In the genomic region with DNA sequence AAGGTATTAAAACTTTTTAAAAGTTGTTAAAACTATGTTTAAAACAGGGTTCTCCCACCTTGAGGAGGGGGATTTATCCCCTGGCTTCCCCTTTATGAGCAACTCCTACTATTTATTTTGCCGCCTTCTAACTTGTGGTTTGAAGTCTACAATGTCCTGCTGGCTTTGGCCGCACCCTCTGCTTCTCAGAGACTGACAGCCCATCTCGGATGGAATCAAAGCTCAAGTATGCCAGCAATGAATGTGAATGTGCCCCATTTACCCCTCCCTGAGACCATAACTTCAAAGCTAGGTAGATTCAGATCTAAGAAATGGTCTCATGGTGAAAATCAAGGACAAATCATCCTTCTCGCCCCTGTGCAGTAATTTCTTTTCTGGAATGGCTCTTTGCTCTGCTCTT, we compare ENCODE assay signal across 26 cellular contexts. TPM values are rescaled to one million over a fixed set of nuclear protein-coding genes. Genes with fewer than 3 reads are reported as not detected.
A peak's percentile ranks its signal among the peaks of the same experiment; 100 is the strongest.
DNase-seq lines count a peak whose midpoint lies in the region; ATAC-seq and TF ChIP-seq lines count a peak whose summit lies in the region.
"Had no signal": no experiment of that assay in that cellular context is flagged by ENCODE, and none has a peak within 500 bp of the region (broad histone marks: within the 10 kb centered on the region; RNA-seq: fewer than 3 reads in every experiment).

No MANE protein-coding gene starts in this region.

- no peak overlapping the region for H3K4me2 ChIP-seq in OCI-LY7 (ENCODE audit: low read length)
- H3K4me2 ChIP-seq: BLaER1 treated with 17β-estradiol and CSF1 and Interleukin-3, amounts not matched to agents 10 nM and 100 nM had no signal

- no peaks in the 10 kb centered on the region for H3K27me3 ChIP-seq in tibial nerve
- H3K27me3 ChIP-seq: adrenal gland; BLaER1 treated with 17β-estradiol and CSF1 and Interleukin-3, amounts not matched to agents 10 nM and 100 nM; brain microvascular endothelial cell; suprapubic skin had no signal

- no peaks in the 10 kb centered on the region for H4K20me1 ChIP-seq in OCI-LY7 (ENCODE audit: insufficient read depth, low read length)
- H4K20me1 ChIP-seq: BLaER1 treated with 17β-estradiol and CSF1 and Interleukin-3, amounts not matched to agents 10 nM and 100 nM had no signal

- TF ChIP-seq POLR2A in tibial nerve (IDR thresholded peaks at IDR 0.05): no peak

- TF ChIP-seq CTCF in natural killer cell (IDR thresholded peaks at IDR 0.05): no peak
- no peak for TF ChIP-seq CTCF in OCI-LY7 (conservative IDR thresholded peaks at IDR 0.05; ENCODE audit: low read length)
- TF ChIP-seq CTCF in tibial nerve (IDR thresholded peaks at IDR 0.05): no peak

- H3K27ac ChIP-seq in OCI-LY7 (ENCODE audit: low read depth, low read length, poor library complexity, severe bottlenecking) (no peak overlapping the region), tibial nerve (peak overlapping the region in 1 of 4 donors; percentile 34)
- H3K27ac ChIP-seq: adrenal gland; BLaER1 treated with 17β-estradiol and CSF1 and Interleukin-3, amounts not matched to agents 10 nM and 100 nM; brain microvascular endothelial cell; suprapubic skin had no signal

- no peaks in the 10 kb centered on the region for H3K79me2 ChIP-seq in OCI-LY7 (ENCODE audit: insufficient read depth, low read depth, low read length)

- no peaks in the 10 kb centered on the region for H3K9me3 ChIP-seq in OCI-LY7 (ENCODE audit: low read length)
- no peaks in the 10 kb centered on the region for H3K9me3 ChIP-seq in tibial nerve
- H3K9me3 ChIP-seq: adrenal gland; BLaER1 treated with 17β-estradiol and CSF1 and Interleukin-3, amounts not matched to agents 10 nM and 100 nM; suprapubic skin had no signal

- POLR2A ChIA-PET in OCI-LY7 (lab: Charles Lee): interaction anchor here (1.0 to 1.6 kb wide), 3 partner anchors 10 to 109 kb away, joined by 3 to 7 read pairs (median 4); no protein-coding TSS in a partner anchor

- DNase-seq in natural killer cell treated with Interleukin-12 subunit alpha and Interleukin-12 subunit beta and Interleukin-15 and Interleukin-18, amount 100 ng/mL, for 72 hours (ENCODE audit: low spot score): no peak
- DNase-seq in natural killer cell: no peak
- no peak for DNase-seq in OCI-LY7 (ENCODE audit: low spot score)
- no peak for DNase-seq in central memory CD8-positive, alpha-beta T cell (ENCODE audit: low spot score in 2 of 2)
- DNase-seq in tibial nerve (ENCODE audit: low spot score in 2 of 2): no peak
- DNase-seq in DMS 273 treated with DMSO at 0.1 percent for 48 hours (lab: John Stamatoyannopoulos, UW): no peak
- DNase-seq: ACHN; activated CD8-positive, alpha-beta memory T cell treated with anti-CD3 and anti-CD28 coated beads, Interleukin-2, amount 50 U/mL, for 48 hours; adrenal gland; brain microvascular endothelial cell; effector CD4-positive, alpha-beta T cell; EL; erythroblast; foreskin fibroblast; mesendoderm; naive thymus-derived CD4-positive, alpha-beta T cell; NCI-H1436; NCI-H510A treated with DMSO at 0.1 percent for 48 hours had no signal

- CTCF ChIA-PET in OCI-LY7 (lab: Charles Lee; ENCODE audit: unreplicated experiment): no interaction called here

- peak overlapping the region; percentile 93; the same call in 1 of the 2 replicates for H2AFZ ChIP-seq in OCI-LY7 (ENCODE audit: low read length)

- H3K36me3 ChIP-seq in OCI-LY7 (ENCODE audit: insufficient read depth, low read length): no peaks in the 10 kb centered on the region
- H3K36me3 ChIP-seq in tibial nerve: peaks cover 0 to 58% (median 0%) of the 10 kb centered on the region in 3 donors
- H3K36me3 ChIP-seq: BLaER1 treated with 17β-estradiol and CSF1 and Interleukin-3, amounts not matched to agents 10 nM and 100 nM; suprapubic skin had no signal

- H3K36me3 Mint-ChIP-seq in natural killer cell treated with Interleukin-12 subunit alpha and Interleukin-12 subunit beta and Interleukin-15 and Interleukin-18, amount 100 ng/mL, for 72 hours: no peaks in the 10 kb centered on the region
- H3K36me3 Mint-ChIP-seq in natural killer cell: no peaks in the 10 kb centered on the region
- H3K36me3 Mint-ChIP-seq in central memory CD8-positive, alpha-beta T cell (ENCODE audit: insufficient read depth): no peaks in the 10 kb centered on the region

- TF ChIP-seq EP300 in tibial nerve (IDR thresholded peaks at IDR 0.05): no peak

- 81 to 87% methylated on average over 4 of the region's 4 CpGs for WGBS in tibial nerve, 2 donors

- BruUV-seq in OCI-LY7 (replicated peaks; lab: Mats Ljungman, UMichigan): no TSS peak

- no peak overlapping the region for H3K4me3 ChIP-seq in OCI-LY7 (ENCODE audit: low read depth, low read length, poor library complexity, severe bottlenecking)
- no peak overlapping the region for H3K4me3 ChIP-seq in tibial nerve
- H3K4me3 ChIP-seq: adrenal gland; BLaER1 treated with 17β-estradiol and CSF1 and Interleukin-3, amounts not matched to agents 10 nM and 100 nM; suprapubic skin had no signal

- H3K4me3 Mint-ChIP-seq in natural killer cell treated with Interleukin-12 subunit alpha and Interleukin-12 subunit beta and Interleukin-15 and Interleukin-18, amount 100 ng/mL, for 72 hours: no peak overlapping the region
- no peak overlapping the region for H3K4me3 Mint-ChIP-seq in natural killer cell
- no peak overlapping the region for H3K4me3 Mint-ChIP-seq in central memory CD8-positive, alpha-beta T cell
- H3K4me3 Mint-ChIP-seq: activated CD4-positive, alpha-beta T cell treated with anti-CD3 and anti-CD28 coated beads, Interleukin-2, amount 10 ng/mL, durations not matched to agents 24 days and 14 days had no signal

- no peak for ATAC-seq in natural killer cell treated with Interleukin-12 subunit alpha and Interleukin-12 subunit beta and Interleukin-15 and Interleukin-18, amount 100 ng/mL, for 72 hours
- ATAC-seq in natural killer cell (no peak), HG02938 (IDR thresholded peaks at IDR 0.05; ENCODE audit: unreplicated experiment) (no peak), HG02852 (IDR thresholded peaks at IDR 0.05; ENCODE audit: unreplicated experiment) (no peak)
- ATAC-seq in central memory CD8-positive, alpha-beta T cell (replicated peaks; ENCODE audit: extremely low read depth, poor library complexity, severe bottlenecking): no peak
- ATAC-seq: HCT116, left lobe of liver, Panc1 had no signal

- intact Hi-C loops in natural killer cell (cut with micrococcal nuclease) (loop anchor here (5.0 kb wide), 1 partner anchor 34 kb away; no protein-coding TSS in a partner anchor), OCI-LY7 (cut with micrococcal nuclease; ENCODE audit: unreplicated experiment) (no loop called here)

- no peaks in the 10 kb centered on the region for H3K27me3 Mint-ChIP-seq in natural killer cell treated with Interleukin-12 subunit alpha and Interleukin-12 subunit beta and Interleukin-15 and Interleukin-18, amount 100 ng/mL, for 72 hours
- no peaks in the 10 kb centered on the region for H3K27me3 Mint-ChIP-seq in natural killer cell (ENCODE audit: low read depth in 2 of 2)
- no peaks in the 10 kb centered on the region for H3K27me3 Mint-ChIP-seq in central memory CD8-positive, alpha-beta T cell
- H3K27me3 Mint-ChIP-seq: activated CD4-positive, alpha-beta T cell treated with anti-CD3 and anti-CD28 coated beads, Interleukin-2, amount 10 ng/mL, durations not matched to agents 24 days and 14 days; naive thymus-derived CD4-positive, alpha-beta T cell had no signal

- H3K9me2 ChIP-seq in OCI-LY7 (ENCODE audit: insufficient read depth, low read length): no peaks in the 10 kb centered on the region

- H3K4me1 ChIP-seq in OCI-LY7 (ENCODE audit: insufficient read depth, low read length, poor library complexity, severe bottlenecking) (peaks cover 51% of the 10 kb centered on the region), tibial nerve (peaks cover 0 to 6% (median 2%) of the 10 kb centered on the region in 4 donors)

- peaks cover 0 to 30% of the 10 kb centered on the region in 2 donors for H3K4me1 Mint-ChIP-seq in natural killer cell treated with Interleukin-12 subunit alpha and Interleukin-12 subunit beta and Interleukin-15 and Interleukin-18, amount 100 ng/mL, for 72 hours (ENCODE audit: low read depth in 2 of 2)
- H3K4me1 Mint-ChIP-seq in natural killer cell: peaks cover 0 to 22% of the 10 kb centered on the region in 2 donors
- peaks cover 37% of the 10 kb centered on the region for H3K4me1 Mint-ChIP-seq in central memory CD8-positive, alpha-beta T cell

- H3K9me3 Mint-ChIP-seq in natural killer cell treated with Interleukin-12 subunit alpha and Interleukin-12 subunit beta and Interleukin-15 and Interleukin-18, amount 100 ng/mL, for 72 hours: no peaks in the 10 kb centered on the region
- no peaks in the 10 kb centered on the region for H3K9me3 Mint-ChIP-seq in natural killer cell
- H3K9me3 Mint-ChIP-seq in central memory CD8-positive, alpha-beta T cell: peaks cover 6% of the 10 kb centered on the region
- H3K9me3 Mint-ChIP-seq: activated CD4-positive, alpha-beta T cell treated with anti-CD3 and anti-CD28 coated beads, Interleukin-2, amount 10 ng/mL, durations not matched to agents 24 days and 14 days; naive thymus-derived CD4-positive, alpha-beta T cell had no signal

- peak overlapping the region; percentile 63 to 90 for H3K27ac Mint-ChIP-seq in natural killer cell treated with Interleukin-12 subunit alpha and Interleukin-12 subunit beta and Interleukin-15 and Interleukin-18, amount 100 ng/mL, for 72 hours
- peak overlapping the region in 1 of 2 donors; percentile 63 for H3K27ac Mint-ChIP-seq in natural killer cell
- peak overlapping the region; percentile 90 for H3K27ac Mint-ChIP-seq in central memory CD8-positive, alpha-beta T cell (ENCODE audit: low read depth)

RNA-seq across cellular contexts. Expression of a gene that starts 10.3 kb away (rescaled TPM):
- 10 to 100 TPM; 24.5 to 29.5 TPM for total RNA-seq in natural killer cell treated with Interleukin-12 subunit alpha and Interleukin-12 subunit beta and Interleukin-15 and Interleukin-18, amount 100 ng/mL, for 72 hours
- total RNA-seq in natural killer cell (10 to 100 TPM; 40.3 to 68.3 (median 56.7) TPM), OCI-LY7 (2022) (12.4 and 16.6 TPM in 2 replicates), tibial nerve (100 to 1,000 TPM; 121 to 171 (median 150) TPM)
- total RNA-seq in OCI-LY7 (2014; rRNA removed; shearing (Covaris generic)): 7.6 and 8.4 TPM in 2 replicates
